In genomic region chr2:159098815-159099455, GRCh38 we compare ENCODE assay signal across 10 cellular contexts.
A peak's percentile ranks its signal among the peaks of the same experiment; 100 is the strongest.
DNase-seq lines count a peak whose midpoint lies in the region; ATAC-seq and TF ChIP-seq lines count a peak whose summit lies in the region.
"Had no signal": no experiment of that assay in that cellular context is flagged by ENCODE, and none has a peak within 500 bp of the region (broad histone marks: within the 10 kb centered on the region; RNA-seq: fewer than 3 reads in every experiment).

No MANE protein-coding gene starts in this region.

- CTCF ChIA-PET in Panc1 (lab: Charles Lee), result no interaction called here

- H3K9me3 ChIP-seq in Panc1 (ENCODE audit: control insufficient read depth, insufficient read depth, low read depth, low read length), result peaks cover 3% of the 10 kb centered on the region; the same call in 1 of the 2 replicates

- intact Hi-C loops in Panc1 (cut with micrococcal nuclease; ENCODE audit: unreplicated experiment), result no loop called here

- H3K4me3 ChIP-seq in Panc1 (ENCODE audit: low read depth in 2 of 2, low read length in 2 of 2) (no peak overlapping the region), fibroblast of the aortic adventitia (ENCODE audit: low read depth, low read length) (no peak overlapping the region)

- BruUV-seq in Panc1 (replicated peaks; lab: Mats Ljungman, UMichigan), result no TSS peak

- peak; percentile 53 for ATAC-seq in GM21576 (IDR thresholded peaks at IDR 0.05; ENCODE audit: unreplicated experiment)
- no peak for ATAC-seq in Panc1
- peak; percentile 45 for ATAC-seq in stimulated activated naive CD8-positive, alpha-beta T cell treated with anti-CD3 and anti-CD28 coated beads, Interleukin-15, Interleukin-2, amounts not matched to agents 100 U/mL and 50 U/mL, for 24 hours
- ATAC-seq in GM21717 (IDR thresholded peaks at IDR 0.05; ENCODE audit: unreplicated experiment), result no peak

- H3K27ac ChIP-seq in Panc1 (ENCODE audit: low read length), result peak overlapping the region; percentile 84

- no peaks in the 10 kb centered on the region for H3K27me3 ChIP-seq in Panc1 (ENCODE audit: control insufficient read depth, insufficient read depth, low read length)

- TF ChIP-seq CTCF in Panc1 (IDR thresholded peaks at IDR 0.05) (no peak), fibroblast of the aortic adventitia (IDR thresholded peaks at IDR 0.05; ENCODE audit: insufficient read depth, low read length) (no peak)

- H3K36me3 ChIP-seq in Panc1 (ENCODE audit: control insufficient read depth, insufficient read depth, low read length), result no peaks in the 10 kb centered on the region; the same call in 1 of the 2 replicates

- POLR2A ChIA-PET in Panc1 (lab: Charles Lee), result no interaction called here

- DNase-seq in Panc1 (ENCODE audit: low read depth, low spot score), result no peak
- DNase-seq in fibroblast of the aortic adventitia (ENCODE audit: low read depth), result peak; percentile 61
- DNase-seq in stimulated activated naive CD8-positive, alpha-beta T cell treated with anti-CD3 and anti-CD28 coated beads, Interleukin-15, Interleukin-2, amounts not matched to agents 100 U/mL and 50 U/mL, for 24 hours, result no peak
- DNase-seq in NCI-H146 (lab: John Stamatoyannopoulos, UW), result no peak
- no peak for DNase-seq in GM03348 (ENCODE audit: low spot score)
- DNase-seq: activated effector memory CD4-positive, alpha-beta T cell treated with anti-CD3 and anti-CD28 coated beads, Interleukin-2, amount 50 U/mL, for 16 hours; GDM1; MV-4-11 had no signal

- in situ Hi-C loops in Panc1 (cut with HindIII; ENCODE audit: low pct_unique_long_range_greater_than_20kb, low sequenced_read_pairs), result no loop called here

- peaks cover 31% of the 10 kb centered on the region for H3K4me1 ChIP-seq in Panc1 (ENCODE audit: control insufficient read depth, insufficient read depth, low read length)

Comparison
In these comparisons a context has a peak if more than half of its experiments do, and no peak if none do; other contexts are left out.
1. ATAC-seq: peak in GM21576 (single experiment) and stimulated activated naive CD8-positive, alpha-beta T cell treated with anti-CD3 and anti-CD28 coated beads, Interleukin-15, Interleukin-2, amounts not matched to agents 100 U/mL and 50 U/mL, for 24 hours (single experiment); none in Panc1 (single experiment) and GM21717 (single experiment).